ENCODE assay signal across 32 cellular contexts in the genomic region with DNA sequence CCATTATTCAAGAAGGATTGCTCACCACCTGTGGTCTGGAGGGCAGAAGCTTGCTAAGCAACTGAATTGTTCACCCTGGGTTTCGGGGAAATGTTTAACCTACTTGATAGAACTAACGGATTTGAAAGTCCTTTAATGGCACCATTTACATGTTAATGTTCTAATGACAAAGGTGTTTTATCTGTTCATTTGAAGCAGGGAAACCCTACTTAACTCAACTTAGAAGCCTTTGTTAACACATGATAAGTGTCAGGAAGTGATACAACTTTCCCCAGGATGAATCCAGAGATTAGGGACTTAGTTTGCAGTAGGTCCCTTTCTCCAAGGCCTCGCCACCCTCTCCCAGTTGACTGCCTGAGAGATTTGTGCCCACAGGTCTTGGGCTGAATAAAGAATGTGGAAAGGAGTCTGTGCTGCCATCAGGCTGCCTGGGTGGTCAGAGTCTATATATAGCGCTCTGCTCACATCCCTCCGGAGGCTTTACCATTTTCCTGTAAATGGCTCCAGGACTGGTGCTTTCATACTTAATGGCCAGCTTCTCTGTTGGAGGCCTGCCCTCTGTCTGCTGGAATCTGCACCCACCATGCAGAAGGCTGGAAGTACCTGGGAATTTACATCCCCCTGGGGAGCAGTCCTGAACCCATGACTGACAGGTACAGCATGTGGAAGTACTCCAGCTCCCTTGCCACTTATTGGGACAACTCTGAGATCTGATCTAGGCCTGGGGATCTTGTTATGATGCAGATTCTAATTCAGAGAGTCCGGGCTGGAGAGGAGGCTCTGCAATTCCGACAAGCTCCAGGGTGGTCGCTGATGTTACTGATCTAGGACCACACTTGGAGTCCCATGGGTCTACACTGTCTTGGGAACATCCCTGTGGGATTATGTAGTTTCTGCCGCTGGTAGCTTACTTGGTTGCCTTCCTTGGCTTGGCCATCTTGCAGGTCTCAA.
A peak's percentile ranks its signal among the peaks of the same experiment; 100 is the strongest.
DNase-seq lines count a peak whose midpoint lies in the region; TF ChIP-seq lines count a peak whose summit lies in the region.
"Had no signal": no experiment of that assay in that cellular context is flagged by ENCODE, and none has a peak within 500 bp of the region (broad histone marks: within the 10 kb centered on the region; RNA-seq: fewer than 3 reads in every experiment).

No MANE protein-coding gene starts in this region.

- H3K4me3 Mint-ChIP-seq in MCF 10A (ENCODE audit: unreplicated experiment): no peak overlapping the region
- no peak overlapping the region for H3K4me3 Mint-ChIP-seq in endodermal cell
- H3K4me3 Mint-ChIP-seq: activated CD8-positive, alpha-beta T cell treated with anti-CD3 and anti-CD28 coated beads for 36 hours; HFFc6; neural crest cell had no signal

- H3K79me2 ChIP-seq in mammary epithelial cell (ENCODE audit: insufficient read depth, low read length): no peaks in the 10 kb centered on the region
- H3K79me2 ChIP-seq: hepatocyte had no signal

- no peaks in the 10 kb centered on the region for H3K27me3 ChIP-seq in mammary epithelial cell (ENCODE audit: insufficient read depth, low read length)
- H3K27me3 ChIP-seq in endodermal cell (ENCODE audit: control insufficient read depth, insufficient read depth, low read length, poor library complexity, severe bottlenecking): peaks cover 94% of the 10 kb centered on the region
- no peaks in the 10 kb centered on the region for H3K27me3 ChIP-seq in thyroid gland
- H3K27me3 ChIP-seq: pancreas had no signal

- H3K4me1 ChIP-seq in mammary epithelial cell (ENCODE audit: insufficient read depth, low read length) (no peaks in the 10 kb centered on the region), endodermal cell (ENCODE audit: control insufficient read depth, insufficient read depth, low read length) (no peaks in the 10 kb centered on the region), thyroid gland (no peaks in the 10 kb centered on the region)
- H3K4me1 ChIP-seq: Caco-2, gastroesophageal sphincter, pancreas, suprapubic skin, upper lobe of right lung had no signal

- H3K4me2 ChIP-seq in mammary epithelial cell (ENCODE audit: insufficient read depth, low read depth, low read length): no peak overlapping the region
- H3K4me2 ChIP-seq: hepatocyte, smooth muscle cell had no signal

- WGBS in mammary epithelial cell (ENCODE audit: low coverage, missing lambda C conversion rate): 68% methylated on average over 9 of the region's 9 CpGs
- WGBS in endodermal cell (ENCODE audit: insufficient coverage in 1 of 2, insufficient read length in 1 of 2), 2 experiments: 33 to 57% methylated on average over 7 to 9 of the region's 9 CpGs
- WGBS in thyroid gland, 2 donors: 56 to 64% methylated on average over 9 of the region's 9 CpGs

- H3K4me1 Mint-ChIP-seq in MCF 10A (ENCODE audit: insufficient read depth, unreplicated experiment): no peaks in the 10 kb centered on the region
- H3K4me1 Mint-ChIP-seq in endodermal cell: peaks cover 18% of the 10 kb centered on the region
- H3K4me1 Mint-ChIP-seq: neural crest cell had no signal

- no TSS peak for BruUV-seq in mammary epithelial cell (replicated peaks; lab: Mats Ljungman, UMichigan)
- no TSS peak for BruUV-seq in MCF 10A (replicated peaks; lab: Mats Ljungman, UMichigan)

- TF ChIP-seq CTCF in mammary epithelial cell (conservative IDR thresholded peaks at IDR 0.05 in 1 of 2, IDR thresholded peaks at IDR 0.05 in 1 of 2; ENCODE audit: extremely low read depth in 1 of 2, insufficient read depth in 1 of 2, low read depth in 1 of 2, low read length in 2 of 2): no peak
- no peak for TF ChIP-seq CTCF in MCF 10A (IDR thresholded peaks at IDR 0.05; ENCODE audit: unreplicated experiment)
- peak; percentile 52 for TF ChIP-seq CTCF in endodermal cell (conservative IDR thresholded peaks at IDR 0.05)
- no peak for TF ChIP-seq CTCF in thyroid gland (IDR thresholded peaks at IDR 0.05)

- TF ChIP-seq POLR2A in thyroid gland (IDR thresholded peaks at IDR 0.05): no peak

- no peak overlapping the region for H3K27ac Mint-ChIP-seq in MCF 10A (ENCODE audit: low read depth, unreplicated experiment)
- no peak overlapping the region for H3K27ac Mint-ChIP-seq in endodermal cell
- H3K27ac Mint-ChIP-seq: activated CD8-positive, alpha-beta T cell treated with anti-CD3 and anti-CD28 coated beads for 36 hours; HFFc6 had no signal

- in situ Hi-C loops in mammary epithelial cell (cut with MboI; ENCODE audit: low sequenced_read_pairs in 2 of 2): no loop called here

- dilution Hi-C loops in mammary epithelial cell (cut with HindIII; ENCODE audit: low sequenced_read_pairs): no loop called here

- intact Hi-C loops in mammary epithelial cell (cut with micrococcal nuclease): no loop called here
- intact Hi-C loops in MCF 10A (cut with micrococcal nuclease): no loop called here
- intact Hi-C loops in thyroid gland (cut with DNase I): no loop called here

- no peaks in the 10 kb centered on the region for H3K36me3 Mint-ChIP-seq in MCF 10A (ENCODE audit: insufficient read depth, unreplicated experiment)
- no peaks in the 10 kb centered on the region for H3K36me3 Mint-ChIP-seq in endodermal cell (ENCODE audit: low read depth)

- H2AFZ ChIP-seq in mammary epithelial cell (ENCODE audit: low read depth, low read length): no peak overlapping the region
- H2AFZ ChIP-seq: hepatocyte had no signal

- H3K27me3 Mint-ChIP-seq in MCF 10A (ENCODE audit: insufficient read depth, unreplicated experiment): peaks cover 58% of the 10 kb centered on the region
- peaks cover 94% of the 10 kb centered on the region for H3K27me3 Mint-ChIP-seq in endodermal cell (ENCODE audit: insufficient read depth)

- H3K4me3 ChIP-seq in mammary epithelial cell (replicated peaks in 1 of 3; ENCODE audit: insufficient read depth in 1 of 3, low read depth in 2 of 3, low read length in 3 of 3) (no peak overlapping the region), endodermal cell (ENCODE audit: low read length) (no peak overlapping the region), thyroid gland (replicated peaks in 1 of 3) (no peak overlapping the region)
- H3K4me3 ChIP-seq: gastroesophageal sphincter, hepatocyte, lung, pancreas, smooth muscle cell, suprapubic skin, upper lobe of right lung had no signal

- POLR2A ChIA-PET in MCF 10A (lab: Yijun Ruan, JAX): no interaction called here

- H4K20me1 ChIP-seq in mammary epithelial cell (ENCODE audit: insufficient read depth, low read length): no peaks in the 10 kb centered on the region

- no peak overlapping the region for H3K27ac ChIP-seq in mammary epithelial cell (ENCODE audit: insufficient read depth, low read depth, low read length)
- no peak overlapping the region for H3K27ac ChIP-seq in endodermal cell (ENCODE audit: low read depth, low read length)
- H3K27ac ChIP-seq in thyroid gland: no peak overlapping the region
- H3K27ac ChIP-seq: 22Rv1, gastroesophageal sphincter, hepatocyte, HL-60, pancreas, suprapubic skin, upper lobe of right lung had no signal

- H3K9me3 Mint-ChIP-seq in MCF 10A (ENCODE audit: unreplicated experiment) (no peaks in the 10 kb centered on the region), endodermal cell (no peaks in the 10 kb centered on the region)
- H3K9me3 Mint-ChIP-seq: activated CD8-positive, alpha-beta T cell treated with anti-CD3 and anti-CD28 coated beads for 36 hours; neural crest cell had no signal

- H3K9me3 ChIP-seq in mammary epithelial cell (replicated peaks; ENCODE audit: insufficient read depth, low read length) (no peaks in the 10 kb centered on the region), endodermal cell (ENCODE audit: control insufficient read depth, low read length) (no peaks in the 10 kb centered on the region), thyroid gland (no peaks in the 10 kb centered on the region)
- H3K9me3 ChIP-seq: Caco-2, gastroesophageal sphincter, pancreas, suprapubic skin, upper lobe of right lung had no signal

- no peak overlapping the region for H3K9ac ChIP-seq in mammary epithelial cell (ENCODE audit: insufficient read depth, low read length)
- no peak overlapping the region for H3K9ac ChIP-seq in endodermal cell (ENCODE audit: extremely low read depth, low read length, poor library complexity, severe bottlenecking)

- CTCF ChIA-PET in mammary epithelial cell (lab: Charles Lee; ENCODE audit: low non-redundant PET): no interaction called here
- CTCF ChIA-PET in MCF 10A (lab: Yijun Ruan, JAX): no interaction called here

- DNase-seq in mammary epithelial cell (peak; percentile 21), MCF 10A (ENCODE audit: unreplicated experiment) (no peak), endodermal cell (peak; percentile 70), iPS-NIHi7 (ENCODE audit: extremely low spot score) (peak; percentile 41), thyroid gland (no peak), anterior cingulate cortex (lab: John Stamatoyannopoulos, UW) (no peak), NCI-H2081 treated with DMSO at 0.1 percent for 48 hours (lab: John Stamatoyannopoulos, UW) (no peak)
- DNase-seq in stimulated activated CD4-positive, alpha-beta T cell treated with anti-CD3 and anti-CD28 coated beads, Interleukin-12 subunit alpha, Interleukin-12 subunit beta, amount 100 ng/mL, for 4 hours: no peak
- DNase-seq: activated CD8-positive, alpha-beta memory T cell treated with anti-CD3 and anti-CD28 coated beads, Interleukin-2, amount 50 U/mL, for 48 hours; activated CD8-positive, alpha-beta T cell treated with anti-CD3 and anti-CD28 coated beads for 36 hours; activated naive CD4-positive, alpha-beta T cell treated with anti-CD3 and anti-CD28 coated beads, Interleukin-2, amount 50 U/mL, for 16 hours; C1 segment of cervical spinal cord; Caco-2; HFFc6; Karpas-422; NCI-H1417 treated with DMSO at 0.1 percent for 48 hours; NCI-H2029 treated with DMSO at 0.1 percent for 48 hours; NCI-H345; NCI-H748 treated with DMSO at 0.1 percent for 48 hours; pancreas; stimulated activated CD4-positive, alpha-beta T cell treated with anti-CD3 and anti-CD28 coated beads, Interleukin-1b, Interleukin-23, amount 100 ng/mL, for 48 hours; stimulated activated naive CD4-positive, alpha-beta T cell treated with Interleukin-2 at 50 U/mL for 16 hours; SW 1271; upper lobe of right lung had no signal

- H3K36me3 ChIP-seq in mammary epithelial cell (ENCODE audit: insufficient read depth, low read length) (no peaks in the 10 kb centered on the region), endodermal cell (ENCODE audit: control insufficient read depth, insufficient read depth, low read length) (no peaks in the 10 kb centered on the region), thyroid gland (no peaks in the 10 kb centered on the region)
- H3K36me3 ChIP-seq: gastroesophageal sphincter, pancreas, suprapubic skin, upper lobe of right lung had no signal

Comparison
In these comparisons a context has a peak if more than half of its experiments do, and no peak if none do; other contexts are left out.
1. DNase-seq: peak in mammary epithelial cell (single experiment), endodermal cell (single experiment) and iPS-NIHi7 (single experiment); none in MCF 10A (single experiment), thyroid gland (0 of 2), anterior cingulate cortex (0 of 58), NCI-H2081 treated with DMSO at 0.1 percent for 48 hours (single experiment) and stimulated activated CD4-positive, alpha-beta T cell treated with anti-CD3 and anti-CD28 coated beads, Interleukin-12 subunit alpha, Interleukin-12 subunit beta, amount 100 ng/mL, for 4 hours (single experiment).